ENCODE assay signal across 24 cellular contexts in the genomic region with DNA sequence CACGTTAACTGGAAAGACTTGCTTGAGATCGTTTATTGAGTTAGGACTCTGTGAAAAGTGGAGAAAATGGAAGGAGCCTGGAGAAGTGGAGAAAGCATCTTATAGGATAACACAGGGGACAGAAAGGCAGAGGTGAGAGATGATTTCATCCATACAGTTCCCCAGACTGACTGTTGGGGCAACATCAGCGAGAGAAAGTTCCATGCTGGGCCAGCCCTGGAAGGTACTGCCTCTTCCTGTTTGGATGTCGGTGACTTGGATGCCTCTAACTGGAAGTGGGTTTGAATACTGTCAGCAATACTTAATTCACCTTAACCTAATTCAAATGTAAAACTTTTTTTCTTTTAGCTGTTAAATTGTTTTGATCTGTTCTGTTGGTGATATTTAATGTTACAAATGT. TPM values are rescaled to one million over a fixed set of nuclear protein-coding genes. Genes with fewer than 3 reads are reported as not detected.
"Had no signal": no experiment of that assay in that cellular context is flagged by ENCODE, and none has a peak within 500 bp of the region (broad histone marks: within the 10 kb centered on the region; RNA-seq: fewer than 3 reads in every experiment).

No MANE protein-coding gene starts in this region.

- FAIRE-seq: HepG2, RCC 7860 had no signal

- H3K27ac ChIP-seq: SJSA1, SK-N-MC had no signal

- DNase-seq: IMR-90, Karpas-422, KG1, MG63, NCI-H1092, NCI-H1105 treated with DMSO at 0.1 percent for 48 hours, NCI-H1417 treated with DMSO at 0.1 percent for 48 hours, NCI-H146, NCI-H1694 treated with DMSO at 0.1 percent for 48 hours, NCI-H1930, NCI-H2107, NCI-H2227 treated with DMSO at 0.1 percent for 48 hours, NCI-H524, NCI-H69, NCI-H774, Right ventricle myocardium superior, RPMI8226, SIG-M5 had no signal

- ATAC-seq: HepG2 had no signal

- H3K27me3 ChIP-seq: SJSA1 had no signal

- H3K36me3 ChIP-seq: MG63, SJSA1 had no signal

- H3K4me3 ChIP-seq: MG63, SJSA1, SK-N-MC had no signal

- H3K4me1 ChIP-seq: SJSA1 had no signal

- H3K9me3 ChIP-seq: MG63, SJSA1 had no signal

RNA-seq across cellular contexts. Expression of a gene that starts 32.3 kb away (rescaled TPM):
- total RNA-seq: HepG2, HT-29, IMR-90, NCI-H460, Right ventricle myocardium superior, SJSA1 had no signal
- polyA plus RNA-seq: HepG2, IMR-90 had no signal
